2 cellular contexts compared by ENCODE assay signal in the genomic region with DNA sequence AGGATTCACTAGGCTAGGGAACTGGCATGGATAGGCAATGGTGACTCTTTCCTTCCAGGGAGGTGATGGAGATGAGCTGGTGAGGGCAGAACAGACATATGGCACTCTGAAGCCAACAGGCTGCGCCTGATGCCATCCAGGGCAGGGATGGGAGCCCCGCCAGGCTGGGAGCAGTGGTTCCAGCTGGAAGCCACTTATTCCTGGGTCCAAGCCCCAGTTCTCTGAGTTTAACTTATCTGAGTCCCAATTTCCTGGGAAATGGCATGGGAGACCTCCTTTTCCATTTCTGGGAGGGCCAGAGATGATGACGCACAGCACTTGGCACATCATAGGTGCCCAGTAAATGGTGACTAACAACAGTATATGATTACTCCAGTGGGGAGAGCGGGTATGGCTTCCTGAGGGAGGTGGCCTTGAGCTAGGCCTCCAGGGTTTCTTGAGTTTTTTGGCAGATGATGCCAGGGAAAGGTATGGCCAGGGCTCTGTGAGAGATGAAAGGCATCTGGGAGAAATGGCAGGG.
TF ChIP-seq lines count a peak whose summit lies in the region.

No MANE protein-coding gene starts in this region.

TF ChIP-seq in GM23338, 12 proteins besides CTCF, POLR2A, EP300 and RAD21 (continued from another document):
- TF ChIP-seq, protein P1, sequence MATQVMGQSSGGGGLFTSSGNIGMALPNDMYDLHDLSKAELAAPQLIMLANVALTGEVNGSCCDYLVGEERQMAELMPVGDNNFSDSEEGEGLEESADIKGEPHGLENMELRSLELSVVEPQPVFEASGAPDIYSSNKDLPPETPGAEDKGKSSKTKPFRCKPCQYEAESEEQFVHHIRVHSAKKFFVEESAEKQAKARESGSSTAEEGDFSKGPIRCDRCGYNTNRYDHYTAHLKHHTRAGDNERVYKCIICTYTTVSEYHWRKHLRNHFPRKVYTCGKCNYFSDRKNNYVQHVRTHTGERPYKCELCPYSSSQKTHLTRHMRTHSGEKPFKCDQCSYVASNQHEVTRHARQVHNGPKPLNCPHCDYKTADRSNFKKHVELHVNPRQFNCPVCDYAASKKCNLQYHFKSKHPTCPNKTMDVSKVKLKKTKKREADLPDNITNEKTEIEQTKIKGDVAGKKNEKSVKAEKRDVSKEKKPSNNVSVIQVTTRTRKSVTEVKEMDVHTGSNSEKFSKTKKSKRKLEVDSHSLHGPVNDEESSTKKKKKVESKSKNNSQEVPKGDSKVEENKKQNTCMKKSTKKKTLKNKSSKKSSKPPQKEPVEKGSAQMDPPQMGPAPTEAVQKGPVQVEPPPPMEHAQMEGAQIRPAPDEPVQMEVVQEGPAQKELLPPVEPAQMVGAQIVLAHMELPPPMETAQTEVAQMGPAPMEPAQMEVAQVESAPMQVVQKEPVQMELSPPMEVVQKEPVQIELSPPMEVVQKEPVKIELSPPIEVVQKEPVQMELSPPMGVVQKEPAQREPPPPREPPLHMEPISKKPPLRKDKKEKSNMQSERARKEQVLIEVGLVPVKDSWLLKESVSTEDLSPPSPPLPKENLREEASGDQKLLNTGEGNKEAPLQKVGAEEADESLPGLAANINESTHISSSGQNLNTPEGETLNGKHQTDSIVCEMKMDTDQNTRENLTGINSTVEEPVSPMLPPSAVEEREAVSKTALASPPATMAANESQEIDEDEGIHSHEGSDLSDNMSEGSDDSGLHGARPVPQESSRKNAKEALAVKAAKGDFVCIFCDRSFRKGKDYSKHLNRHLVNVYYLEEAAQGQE (IDR thresholded peaks at IDR 0.05; ENCODE audit: unreplicated experiment), result no peak
- TF ChIP-seq EZH2 (IDR thresholded peaks at IDR 0.05; ENCODE audit: low read depth, unreplicated experiment) (no peak), STAT1 (IDR thresholded peaks at IDR 0.05; ENCODE audit: unreplicated experiment) (no peak), ZNF331 (CRISPR knock-in tag; IDR thresholded peaks at IDR 0.05; ENCODE audit: low read depth) (no peak), ZNF114 (CRISPR knock-in tag; IDR thresholded peaks at IDR 0.05) (no peak)
- TF ChIP-seq, protein P2, sequence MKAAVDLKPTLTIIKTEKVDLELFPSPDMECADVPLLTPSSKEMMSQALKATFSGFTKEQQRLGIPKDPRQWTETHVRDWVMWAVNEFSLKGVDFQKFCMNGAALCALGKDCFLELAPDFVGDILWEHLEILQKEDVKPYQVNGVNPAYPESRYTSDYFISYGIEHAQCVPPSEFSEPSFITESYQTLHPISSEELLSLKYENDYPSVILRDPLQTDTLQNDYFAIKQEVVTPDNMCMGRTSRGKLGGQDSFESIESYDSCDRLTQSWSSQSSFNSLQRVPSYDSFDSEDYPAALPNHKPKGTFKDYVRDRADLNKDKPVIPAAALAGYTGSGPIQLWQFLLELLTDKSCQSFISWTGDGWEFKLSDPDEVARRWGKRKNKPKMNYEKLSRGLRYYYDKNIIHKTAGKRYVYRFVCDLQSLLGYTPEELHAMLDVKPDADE (IDR thresholded peaks at IDR 0.05), result no peak
- TF ChIP-seq, protein P3, sequence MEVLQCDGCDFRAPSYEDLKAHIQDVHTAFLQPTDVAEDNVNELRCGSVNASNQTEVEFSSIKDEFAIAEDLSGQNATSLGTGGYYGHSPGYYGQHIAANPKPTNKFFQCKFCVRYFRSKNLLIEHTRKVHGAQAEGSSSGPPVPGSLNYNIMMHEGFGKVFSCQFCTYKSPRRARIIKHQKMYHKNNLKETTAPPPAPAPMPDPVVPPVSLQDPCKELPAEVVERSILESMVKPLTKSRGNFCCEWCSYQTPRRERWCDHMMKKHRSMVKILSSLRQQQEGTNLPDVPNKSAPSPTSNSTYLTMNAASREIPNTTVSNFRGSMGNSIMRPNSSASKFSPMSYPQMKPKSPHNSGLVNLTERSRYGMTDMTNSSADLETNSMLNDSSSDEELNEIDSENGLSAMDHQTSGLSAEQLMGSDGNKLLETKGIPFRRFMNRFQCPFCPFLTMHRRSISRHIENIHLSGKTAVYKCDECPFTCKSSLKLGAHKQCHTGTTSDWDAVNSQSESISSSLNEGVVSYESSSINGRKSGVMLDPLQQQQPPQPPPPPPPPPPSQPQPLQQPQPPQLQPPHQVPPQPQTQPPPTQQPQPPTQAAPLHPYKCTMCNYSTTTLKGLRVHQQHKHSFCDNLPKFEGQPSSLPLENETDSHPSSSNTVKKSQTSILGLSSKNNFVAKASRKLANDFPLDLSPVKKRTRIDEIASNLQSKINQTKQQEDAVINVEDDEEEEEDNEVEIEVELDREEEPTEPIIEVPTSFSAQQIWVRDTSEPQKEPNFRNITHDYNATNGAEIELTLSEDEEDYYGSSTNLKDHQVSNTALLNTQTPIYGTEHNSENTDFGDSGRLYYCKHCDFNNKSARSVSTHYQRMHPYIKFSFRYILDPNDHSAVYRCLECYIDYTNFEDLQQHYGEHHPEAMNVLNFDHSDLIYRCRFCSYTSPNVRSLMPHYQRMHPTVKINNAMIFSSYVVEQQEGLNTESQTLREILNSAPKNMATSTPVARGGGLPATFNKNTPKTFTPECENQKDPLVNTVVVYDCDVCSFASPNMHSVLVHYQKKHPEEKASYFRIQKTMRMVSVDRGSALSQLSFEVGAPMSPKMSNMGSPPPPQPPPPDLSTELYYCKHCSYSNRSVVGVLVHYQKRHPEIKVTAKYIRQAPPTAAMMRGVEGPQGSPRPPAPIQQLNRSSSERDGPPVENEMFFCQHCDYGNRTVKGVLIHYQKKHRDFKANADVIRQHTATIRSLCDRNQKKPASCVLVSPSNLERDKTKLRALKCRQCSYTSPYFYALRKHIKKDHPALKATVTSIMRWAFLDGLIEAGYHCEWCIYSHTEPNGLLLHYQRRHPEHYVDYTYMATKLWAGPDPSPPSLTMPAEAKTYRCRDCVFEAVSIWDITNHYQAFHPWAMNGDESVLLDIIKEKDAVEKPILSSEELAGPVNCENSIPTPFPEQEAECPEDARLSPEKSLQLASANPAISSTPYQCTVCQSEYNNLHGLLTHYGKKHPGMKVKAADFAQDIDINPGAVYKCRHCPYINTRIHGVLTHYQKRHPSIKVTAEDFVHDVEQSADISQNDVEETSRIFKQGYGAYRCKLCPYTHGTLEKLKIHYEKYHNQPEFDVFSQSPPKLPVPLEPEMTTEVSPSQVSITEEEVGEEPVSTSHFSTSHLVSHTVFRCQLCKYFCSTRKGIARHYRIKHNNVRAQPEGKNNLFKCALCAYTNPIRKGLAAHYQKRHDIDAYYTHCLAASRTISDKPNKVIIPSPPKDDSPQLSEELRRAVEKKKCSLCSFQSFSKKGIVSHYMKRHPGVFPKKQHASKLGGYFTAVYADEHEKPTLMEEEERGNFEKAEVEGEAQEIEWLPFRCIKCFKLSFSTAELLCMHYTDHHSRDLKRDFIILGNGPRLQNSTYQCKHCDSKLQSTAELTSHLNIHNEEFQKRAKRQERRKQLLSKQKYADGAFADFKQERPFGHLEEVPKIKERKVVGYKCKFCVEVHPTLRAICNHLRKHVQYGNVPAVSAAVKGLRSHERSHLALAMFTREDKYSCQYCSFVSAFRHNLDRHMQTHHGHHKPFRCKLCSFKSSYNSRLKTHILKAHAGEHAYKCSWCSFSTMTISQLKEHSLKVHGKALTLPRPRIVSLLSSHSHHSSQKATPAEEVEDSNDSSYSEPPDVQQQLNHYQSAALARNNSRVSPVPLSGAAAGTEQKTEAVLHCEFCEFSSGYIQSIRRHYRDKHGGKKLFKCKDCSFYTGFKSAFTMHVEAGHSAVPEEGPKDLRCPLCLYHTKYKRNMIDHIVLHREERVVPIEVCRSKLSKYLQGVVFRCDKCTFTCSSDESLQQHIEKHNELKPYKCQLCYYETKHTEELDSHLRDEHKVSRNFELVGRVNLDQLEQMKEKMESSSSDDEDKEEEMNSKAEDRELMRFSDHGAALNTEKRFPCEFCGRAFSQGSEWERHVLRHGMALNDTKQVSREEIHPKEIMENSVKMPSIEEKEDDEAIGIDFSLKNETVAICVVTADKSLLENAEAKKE (CRISPR knock-in tag; IDR thresholded peaks at IDR 0.05), result no peak

TF ChIP-seq in WTC11, 78 proteins besides CTCF, POLR2A, EP300 and RAD21 (continued from another document):
- TF ChIP-seq, protein P4, sequence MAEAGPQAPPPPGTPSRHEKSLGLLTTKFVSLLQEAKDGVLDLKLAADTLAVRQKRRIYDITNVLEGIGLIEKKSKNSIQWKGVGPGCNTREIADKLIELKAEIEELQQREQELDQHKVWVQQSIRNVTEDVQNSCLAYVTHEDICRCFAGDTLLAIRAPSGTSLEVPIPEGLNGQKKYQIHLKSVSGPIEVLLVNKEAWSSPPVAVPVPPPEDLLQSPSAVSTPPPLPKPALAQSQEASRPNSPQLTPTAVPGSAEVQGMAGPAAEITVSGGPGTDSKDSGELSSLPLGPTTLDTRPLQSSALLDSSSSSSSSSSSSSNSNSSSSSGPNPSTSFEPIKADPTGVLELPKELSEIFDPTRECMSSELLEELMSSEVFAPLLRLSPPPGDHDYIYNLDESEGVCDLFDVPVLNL (CRISPR knock-in tag; IDR thresholded peaks at IDR 0.05; ENCODE audit: borderline replicate concordance, low read depth), result no peak
